11 cellular contexts compared by ENCODE assay signal in the genomic region with DNA sequence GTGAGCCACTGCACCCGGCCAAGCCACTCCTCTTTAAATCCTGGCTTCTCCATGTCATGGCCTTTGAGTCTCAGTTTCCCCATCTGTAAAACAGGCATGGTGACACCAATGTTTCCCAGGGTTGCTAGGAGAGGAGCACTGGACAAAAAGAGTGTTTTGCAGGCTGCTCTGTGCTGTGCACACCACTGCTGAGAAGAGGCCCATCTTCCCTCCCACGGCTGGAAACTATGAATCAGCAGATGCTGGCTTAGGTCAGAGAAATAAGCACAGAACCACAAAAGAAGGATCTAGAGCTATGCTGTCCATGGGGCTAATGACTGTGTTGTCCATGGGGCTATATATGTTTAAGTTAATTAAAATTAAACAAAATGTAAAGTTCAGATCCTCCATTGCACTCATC. TPM values are rescaled to one million over a fixed set of nuclear protein-coding genes. Genes with fewer than 3 reads are reported as not detected.
DNase-seq lines count a peak whose midpoint lies in the region; ATAC-seq and TF ChIP-seq lines count a peak whose summit lies in the region.
"Had no signal": no experiment of that assay in that cellular context is flagged by ENCODE, and none has a peak within 500 bp of the region (broad histone marks: within the 10 kb centered on the region; RNA-seq: fewer than 3 reads in every experiment).

No MANE protein-coding gene starts in this region.

- peaks cover 100% of the 10 kb centered on the region for H3K79me2 ChIP-seq in smooth muscle cell (ENCODE audit: low read depth)

- POLR2A ChIA-PET in BJ (lab: Charles Lee) = no interaction called here
- POLR2A ChIA-PET in CD4-positive, alpha-beta memory T cell (lab: Charles Lee; ENCODE audit: partially characterized antibody) = no interaction called here

- H3K27ac Mint-ChIP-seq in CD4-positive, alpha-beta memory T cell = no peak overlapping the region
- H3K27ac Mint-ChIP-seq: IgD-negative memory B cell had no signal

- ATAC-seq in GM18868 (IDR thresholded peaks at IDR 0.05; ENCODE audit: unreplicated experiment) (no peak), HG03175 (IDR thresholded peaks at IDR 0.05; ENCODE audit: unreplicated experiment) (no peak)

- no peaks in the 10 kb centered on the region for H3K4me1 Mint-ChIP-seq in CD4-positive, alpha-beta memory T cell
- H3K4me1 Mint-ChIP-seq: IgD-negative memory B cell had no signal

- H3K27ac ChIP-seq in smooth muscle cell (ENCODE audit: low read depth) = peak overlapping the region; percentile 77
- H3K27ac ChIP-seq in CD4-positive, alpha-beta memory T cell (ENCODE audit: low read depth, low read length) = no peak overlapping the region
- H3K27ac ChIP-seq: RWPE1 had no signal

- 0 out of 2 replicates have a peak, but pooled peaks cover 1% of the 10 kb centered on the region for H3K36me3 ChIP-seq in BJ (ENCODE audit: control insufficient read depth, insufficient read depth, low read length)
- no peaks in the 10 kb centered on the region for H3K36me3 ChIP-seq in smooth muscle cell (ENCODE audit: low read depth)
- H3K36me3 ChIP-seq in CD4-positive, alpha-beta memory T cell (ENCODE audit: insufficient read depth, low read length) = no peaks in the 10 kb centered on the region

- H3K27me3 ChIP-seq in BJ (ENCODE audit: control insufficient read depth, insufficient read depth, low read length) (no peaks in the 10 kb centered on the region), smooth muscle cell (ENCODE audit: low read depth) (no peaks in the 10 kb centered on the region)
- H3K27me3 ChIP-seq in CD4-positive, alpha-beta memory T cell (ENCODE audit: insufficient read depth, low read length) = no peaks in the 10 kb centered on the region

- WGBS in smooth muscle cell (ENCODE audit: low lambda C conversion rate) = 45% methylated on average over 2 of the region's 2 CpGs

- no peaks in the 10 kb centered on the region for H3K9me3 Mint-ChIP-seq in CD4-positive, alpha-beta memory T cell

- CTCF ChIA-PET in BJ (lab: Yijun Ruan, JAX) = interaction anchor here (0.5 kb wide), 1 partner anchor 260 kb away, joined by 3 read pairs; no protein-coding TSS in a partner anchor
- CTCF ChIA-PET in CD4-positive, alpha-beta memory T cell (lab: Charles Lee; ENCODE audit: partially characterized antibody) = interaction anchor here (1.2 kb wide), 1 partner anchor 9 kb away, joined by 3 read pairs; no protein-coding TSS in a partner anchor

- no peaks in the 10 kb centered on the region for H3K27me3 Mint-ChIP-seq in CD4-positive, alpha-beta memory T cell
- H3K27me3 Mint-ChIP-seq: IgD-negative memory B cell had no signal

- no peak overlapping the region for H2AFZ ChIP-seq in smooth muscle cell (ENCODE audit: low read depth)

- no peaks in the 10 kb centered on the region for H3F3A ChIP-seq in smooth muscle cell (ENCODE audit: low read depth)

- H3K9me3 ChIP-seq in smooth muscle cell (replicated peaks; ENCODE audit: low read depth) = no peaks in the 10 kb centered on the region
- no peaks in the 10 kb centered on the region for H3K9me3 ChIP-seq in CD4-positive, alpha-beta memory T cell (ENCODE audit: control insufficient read depth in 1 of 2, low read length in 2 of 2)

- peaks cover 99% of the 10 kb centered on the region for H4K20me1 ChIP-seq in smooth muscle cell (ENCODE audit: low read depth)

- TF ChIP-seq CTCF in BJ (IDR thresholded peaks at IDR 0.05; ENCODE audit: insufficient read depth, low read depth, low read length) (no peak), smooth muscle cell (IDR thresholded peaks at IDR 0.05; ENCODE audit: borderline replicate concordance, insufficient read depth, poor library complexity, severe bottlenecking) (no peak)

- DNase-seq in BJ (ENCODE audit: low read depth) (peak; percentile 27), HS-5 (ENCODE audit: low read depth) (peak; percentile 15), astrocyte of the hippocampus (ENCODE audit: low read depth, low spot score) (peak; percentile 59), smooth muscle cell (lab: John Stamatoyannopoulos, UW; ENCODE audit: unreplicated experiment) (no peak), DMS153 (lab: John Stamatoyannopoulos, UW) (no peak)
- DNase-seq in CD4-positive, alpha-beta memory T cell = no peak
- DNase-seq: H7 had no signal

- peaks cover 31% of the 10 kb centered on the region for H3K4me1 ChIP-seq in smooth muscle cell (ENCODE audit: low read depth)
- no peaks in the 10 kb centered on the region for H3K4me1 ChIP-seq in CD4-positive, alpha-beta memory T cell (ENCODE audit: insufficient read depth, low read length)

- no peak overlapping the region for H3K4me3 ChIP-seq in BJ (ENCODE audit: low read depth, low read length)
- no peak overlapping the region for H3K4me3 ChIP-seq in smooth muscle cell
- no peak overlapping the region for H3K4me3 ChIP-seq in CD4-positive, alpha-beta memory T cell (ENCODE audit: low read length in 2 of 2)

- intact Hi-C loops in CD4-positive, alpha-beta memory T cell (cut with micrococcal nuclease) = no loop called here

- H3K9ac ChIP-seq in smooth muscle cell (ENCODE audit: low read depth) = peak overlapping the region; percentile 46

- H3K4me3 Mint-ChIP-seq in CD4-positive, alpha-beta memory T cell = no peak overlapping the region
- H3K4me3 Mint-ChIP-seq: IgD-negative memory B cell had no signal

- peak overlapping the region; percentile 32 for H3K4me2 ChIP-seq in smooth muscle cell

- no peaks in the 10 kb centered on the region for H3K36me3 Mint-ChIP-seq in CD4-positive, alpha-beta memory T cell

RNA-seq across cellular contexts. Expression of a gene that starts 37.2 kb away (rescaled TPM):
- polyA plus RNA-seq in BJ (2011; rRNA removed) (3.6 and 5.1 TPM in 2 replicates), smooth muscle cell (20.5 and 21.8 TPM in 2 replicates)
- polyA minus RNA-seq in BJ (2011; rRNA and poly(A)+ RNA removed) = 8.0 and 11.7 TPM in 2 replicates
- 19.6 and 23.7 TPM in 2 replicates for total RNA-seq in smooth muscle cell
- total RNA-seq in CD4-positive, alpha-beta memory T cell = under 1 TPM; 0.28 to 0.44 TPM
- polyA plus RNA-seq in CD4-positive, alpha-beta memory T cell = under 1 TPM; 0.24 to 0.57 TPM
- polyA plus RNA-seq: IgD-negative memory B cell had no signal

Comparison
In these comparisons a context has a peak if more than half of its experiments do, and no peak if none do; other contexts are left out.
1. DNase-seq: peak in BJ (single experiment), HS-5 (single experiment) and astrocyte of the hippocampus (single experiment); none in smooth muscle cell (single experiment), CD4-positive, alpha-beta memory T cell (0 of 5) and DMS153 (single experiment).